Comparison of ENCODE assay signal across 10 cellular contexts in the genomic region with DNA sequence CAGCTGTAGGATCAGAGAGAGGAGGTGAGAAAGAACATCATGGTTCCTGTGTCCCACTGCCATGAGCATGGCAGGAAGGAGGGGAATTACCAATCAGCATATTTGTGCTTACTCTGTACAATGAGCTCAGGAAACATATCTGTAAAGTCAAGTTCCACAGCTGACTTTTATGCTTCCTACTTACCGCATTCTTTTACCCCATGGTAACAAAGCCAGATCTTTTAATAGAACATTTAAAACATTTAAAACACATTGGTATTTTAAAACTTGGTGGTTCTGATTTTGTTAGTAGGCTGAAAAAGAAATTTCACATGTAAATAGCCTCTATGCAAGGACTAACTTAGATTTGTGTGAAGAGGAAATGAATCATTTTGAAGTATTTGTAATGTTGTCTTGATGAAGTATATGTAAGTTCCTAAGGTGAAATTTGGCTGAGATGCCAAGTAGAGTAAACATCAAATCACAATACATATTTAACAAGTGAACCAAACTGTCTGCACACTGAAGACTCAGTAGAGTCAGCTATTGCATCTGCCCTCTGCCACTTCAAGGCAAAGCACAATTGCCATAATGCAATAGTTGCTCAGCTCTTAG.
DNase-seq lines count a peak whose midpoint lies in the region; ATAC-seq and TF ChIP-seq lines count a peak whose summit lies in the region.
"Had no signal": no experiment of that assay in that cellular context is flagged by ENCODE, and none has a peak within 500 bp of the region (broad histone marks: within the 10 kb centered on the region; RNA-seq: fewer than 3 reads in every experiment).

No MANE protein-coding gene starts in this region.

- H3K27me3 Mint-ChIP-seq in T-cell: no peaks in the 10 kb centered on the region

- no peak for TF ChIP-seq EP300 in transverse colon (IDR thresholded peaks at IDR 0.05; ENCODE audit: low read depth)

- peak; percentile 43 for DNase-seq in AG10803 (ENCODE audit: low read depth)
- no peak for DNase-seq in T-cell
- DNase-seq in fibroblast of pulmonary artery (ENCODE audit: low read depth): peak; percentile 45
- DNase-seq in NCI-H1417 (lab: John Stamatoyannopoulos, UW): no peak
- DNase-seq in transverse colon: no peak
- no peak for DNase-seq in testis
- DNase-seq in NCI-H187 treated with DMSO at 0.1 percent for 48 hours (lab: John Stamatoyannopoulos, UW): no peak
- DNase-seq: DND-41, heart left ventricle had no signal

- POLR2A ChIA-PET in T-cell (lab: Charles Lee): interaction anchor here in 1 of 2 donors (0.6 kb wide), 1 partner anchor 39 kb away, joined by 3 read pairs; no protein-coding TSS in a partner anchor

- intact Hi-C loops in transverse colon (cut with DNase I; ENCODE audit: low total_unique reads) (no loop called here), testis (cut with DNase I; ENCODE audit: low total_unique reads) (no loop called here)

- H3K4me1 ChIP-seq in transverse colon (peaks cover 0 to 5% (median 4%) of the 10 kb centered on the region in 4 donors), testis (no peaks in the 10 kb centered on the region)

- TF ChIP-seq CTCF in AG10803 (conservative IDR thresholded peaks at IDR 0.05; ENCODE audit: low read length) (no peak), fibroblast of pulmonary artery (IDR thresholded peaks at IDR 0.05; ENCODE audit: low read length, missing control alignments) (no peak), transverse colon (IDR thresholded peaks at IDR 0.05) (no peak), testis (IDR thresholded peaks at IDR 0.05) (no peak)

- ATAC-seq in GM21619 (IDR thresholded peaks at IDR 0.05; ENCODE audit: unreplicated experiment) (peak; percentile 49), T-cell (replicated peaks in 1 of 4) (no peak)

- 58 to 84% methylated on average over 1 of the region's 1 CpG for WGBS in transverse colon (ENCODE audit: low coverage in 1 of 2), 2 donors
- WGBS in testis, 2 donors: 39 to 54% methylated on average over 1 of the region's 1 CpG

- no peak overlapping the region for H3K4me3 Mint-ChIP-seq in T-cell

- in situ Hi-C loops in transverse colon (cut with MboI; ENCODE audit: low pct_ligation_motif_present in 1 of 4, low pct_unique_long_range_greater_than_20kb in 1 of 4, low sequenced_read_pairs in 3 of 4): no loop called here

- CTCF ChIA-PET in T-cell (lab: Charles Lee): no interaction called here

- H3K4me1 Mint-ChIP-seq in T-cell: peaks cover 26 to 43% (median 41%) of the 10 kb centered on the region in 3 donors

- H3K36me3 Mint-ChIP-seq in T-cell: peaks cover 60% of the 10 kb centered on the region

- H3K36me3 ChIP-seq in transverse colon: no peaks in the 10 kb centered on the region
- H3K36me3 ChIP-seq in testis (ENCODE audit: low read depth, missing control alignments): no peaks in the 10 kb centered on the region

- peak overlapping the region; percentile 6 to 45 for H3K27ac Mint-ChIP-seq in T-cell

- no peaks in the 10 kb centered on the region for H3K9me3 Mint-ChIP-seq in T-cell

- H3K27me3 ChIP-seq in transverse colon: no peaks in the 10 kb centered on the region
- no peaks in the 10 kb centered on the region for H3K27me3 ChIP-seq in testis
- H3K27me3 ChIP-seq: heart left ventricle had no signal

- H3K9me3 ChIP-seq in transverse colon (no peaks in the 10 kb centered on the region), testis (no peaks in the 10 kb centered on the region)
- H3K9me3 ChIP-seq: heart left ventricle had no signal

- no peak overlapping the region for H3K27ac ChIP-seq in transverse colon
- no peak overlapping the region for H3K27ac ChIP-seq in testis

- H3K4me3 ChIP-seq in AG10803 (ENCODE audit: low read length) (no peak overlapping the region), fibroblast of pulmonary artery (replicated peaks; ENCODE audit: low read depth, low read length) (no peak overlapping the region), transverse colon (no peak overlapping the region), testis (no peak overlapping the region)
- H3K4me3 ChIP-seq: heart left ventricle had no signal

- TF ChIP-seq POLR2A in transverse colon (IDR thresholded peaks at IDR 0.05) (no peak), testis (IDR thresholded peaks at IDR 0.05) (no peak)

Comparison
In these comparisons a context has a peak if more than half of its experiments do, and no peak if none do; other contexts are left out.
1. DNase-seq: peak in AG10803 (single experiment) and fibroblast of pulmonary artery (single experiment); none in T-cell (0 of 34), NCI-H1417 (0 of 3), transverse colon (single experiment), testis (single experiment) and NCI-H187 treated with DMSO at 0.1 percent for 48 hours (single experiment).